In the genomic region with DNA sequence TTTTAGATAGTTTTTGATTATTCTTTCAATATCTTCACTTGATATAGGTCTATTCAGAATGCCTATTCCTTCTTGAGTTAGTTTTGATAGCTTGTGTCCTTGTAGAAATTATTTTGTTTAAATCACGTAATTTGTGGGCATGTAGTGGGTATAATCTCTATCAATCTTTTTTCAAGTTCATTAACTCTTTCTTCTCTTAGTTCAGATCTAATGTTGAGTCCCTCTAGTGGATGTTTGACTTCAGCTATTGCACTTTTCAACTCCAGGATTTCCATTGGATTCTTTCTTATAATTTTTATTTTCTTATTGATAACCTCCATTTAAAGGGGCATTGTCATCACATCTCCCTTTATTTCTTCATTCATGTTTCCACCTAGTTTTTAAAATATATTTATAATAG, we compare ENCODE assay signal across 1 cellular context.
TF ChIP-seq lines count a peak whose summit lies in the region.

No MANE protein-coding gene starts in this region.

TF ChIP-seq in HepG2, 621 proteins besides CTCF, POLR2A, EP300 and RAD21 (continued from another document):
- TF ChIP-seq, protein P1, sequence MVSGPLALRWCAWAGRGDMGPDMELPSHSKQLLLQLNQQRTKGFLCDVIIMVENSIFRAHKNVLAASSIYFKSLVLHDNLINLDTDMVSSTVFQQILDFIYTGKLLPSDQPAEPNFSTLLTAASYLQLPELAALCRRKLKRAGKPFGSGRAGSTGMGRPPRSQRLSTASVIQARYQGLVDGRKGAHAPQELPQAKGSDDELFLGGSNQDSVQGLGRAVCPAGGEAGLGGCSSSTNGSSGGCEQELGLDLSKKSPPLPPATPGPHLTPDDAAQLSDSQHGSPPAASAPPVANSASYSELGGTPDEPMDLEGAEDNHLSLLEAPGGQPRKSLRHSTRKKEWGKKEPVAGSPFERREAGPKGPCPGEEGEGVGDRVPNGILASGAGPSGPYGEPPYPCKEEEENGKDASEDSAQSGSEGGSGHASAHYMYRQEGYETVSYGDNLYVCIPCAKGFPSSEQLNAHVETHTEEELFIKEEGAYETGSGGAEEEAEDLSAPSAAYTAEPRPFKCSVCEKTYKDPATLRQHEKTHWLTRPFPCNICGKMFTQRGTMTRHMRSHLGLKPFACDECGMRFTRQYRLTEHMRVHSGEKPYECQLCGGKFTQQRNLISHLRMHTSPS (CRISPR knock-in tag; IDR thresholded peaks at IDR 0.05; ENCODE audit: low read depth), result no peak
- no peak for TF ChIP-seq POLR2AphosphoS2 (IDR thresholded peaks at IDR 0.05; ENCODE audit: low read depth, low read length)
- TF ChIP-seq, protein P2, sequence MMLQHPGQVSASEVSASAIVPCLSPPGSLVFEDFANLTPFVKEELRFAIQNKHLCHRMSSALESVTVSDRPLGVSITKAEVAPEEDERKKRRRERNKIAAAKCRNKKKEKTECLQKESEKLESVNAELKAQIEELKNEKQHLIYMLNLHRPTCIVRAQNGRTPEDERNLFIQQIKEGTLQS (CRISPR knock-in tag; IDR thresholded peaks at IDR 0.05), result no peak
- no peak for TF ChIP-seq SKI (IDR thresholded peaks at IDR 0.05; ENCODE audit: partially characterized antibody)
